In the genomic region with DNA sequence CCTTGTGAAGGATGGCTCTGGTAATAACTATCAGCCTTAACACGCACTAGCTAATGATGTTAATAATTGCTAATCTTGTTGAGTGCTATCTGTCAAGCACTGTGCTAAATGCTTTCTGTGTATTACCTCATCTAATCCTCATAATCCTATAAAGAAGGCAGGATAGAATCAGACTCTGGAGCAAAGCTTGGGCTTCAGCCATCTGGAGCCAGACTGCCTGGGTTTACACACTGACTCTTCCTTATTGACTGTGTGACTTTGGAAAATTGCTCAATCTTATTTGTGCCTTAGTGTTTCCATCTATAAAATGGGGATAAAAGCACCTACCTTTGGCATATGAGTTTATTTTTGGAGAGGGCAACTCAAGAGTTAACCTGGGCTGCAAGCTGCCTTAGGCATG, we compare ENCODE assay signal across 19 cellular contexts.
"Had no signal": no experiment of that assay in that cellular context is flagged by ENCODE, and none has a peak within 500 bp of the region (broad histone marks: within the 10 kb centered on the region; RNA-seq: fewer than 3 reads in every experiment).

No MANE protein-coding gene starts in this region.

- H3K27ac ChIP-seq: neutrophil, right atrium auricular region, tibial artery, upper lobe of left lung, vagina had no signal

- H3K4me2 ChIP-seq: smooth muscle cell had no signal

- H3K9me3 ChIP-seq: heart left ventricle, neutrophil, right atrium auricular region, tibial artery, upper lobe of left lung, vagina had no signal

- H3K27me3 ChIP-seq: heart left ventricle, neutrophil, right atrium auricular region, upper lobe of left lung, vagina had no signal

- H3K4me1 ChIP-seq: right atrium auricular region, tibial artery, upper lobe of left lung, vagina had no signal

- H3K4me3 ChIP-seq: heart left ventricle, lung, right atrium auricular region, smooth muscle cell, tibial artery, upper lobe of left lung, vagina had no signal

- DNase-seq: endodermal cell; erythroblast; heart left ventricle; hippocampal formation; left colon; left ventricle myocardium superior; mesenchymal stem cell; naive thymus-derived CD4-positive, alpha-beta T cell; posterior cingulate gyrus; stimulated activated CD4-positive, alpha-beta T cell treated with anti-CD3 and anti-CD28 coated beads, Interleukin-2, amount 100 ng/mL, for 48 hours; stimulated activated CD8-positive, alpha-beta memory T cell treated with anti-CD3 and anti-CD28 coated beads, Interleukin-4, amount 100 ng/mL, for 48 hours; stimulated activated naive CD8-positive, alpha-beta T cell treated with anti-CD3 and anti-CD28 coated beads, Interleukin-15, Interleukin-2, amounts not matched to agents 100 U/mL and 50 U/mL, for 24 hours; tibial artery; upper lobe of left lung had no signal

- H3K36me3 ChIP-seq: heart left ventricle, neutrophil, right atrium auricular region, tibial artery, upper lobe of left lung, vagina had no signal
